1 cellular context compared by ENCODE assay signal in genomic region chr19:52170863-52171320, GRCh38.
TF ChIP-seq lines count a peak whose summit lies in the region.

No MANE protein-coding gene starts in this region.

TF ChIP-seq in K562, 482 proteins besides CTCF, POLR2A, EP300 and RAD21 (continued from another document):
- TF ChIP-seq, protein P1, sequence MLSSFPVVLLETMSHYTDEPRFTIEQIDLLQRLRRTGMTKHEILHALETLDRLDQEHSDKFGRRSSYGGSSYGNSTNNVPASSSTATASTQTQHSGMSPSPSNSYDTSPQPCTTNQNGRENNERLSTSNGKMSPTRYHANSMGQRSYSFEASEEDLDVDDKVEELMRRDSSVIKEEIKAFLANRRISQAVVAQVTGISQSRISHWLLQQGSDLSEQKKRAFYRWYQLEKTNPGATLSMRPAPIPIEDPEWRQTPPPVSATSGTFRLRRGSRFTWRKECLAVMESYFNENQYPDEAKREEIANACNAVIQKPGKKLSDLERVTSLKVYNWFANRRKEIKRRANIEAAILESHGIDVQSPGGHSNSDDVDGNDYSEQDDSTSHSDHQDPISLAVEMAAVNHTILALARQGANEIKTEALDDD (IDR thresholded peaks at IDR 0.05): no peak
- TF ChIP-seq ZBTB33 (CRISPR knock-in tag; IDR thresholded peaks at IDR 0.05) (no peak), SP1 (CRISPR knock-in tag; IDR thresholded peaks at IDR 0.05) (no peak), ZNF253 (CRISPR knock-in tag; conservative IDR thresholded peaks at IDR 0.05) (no peak), PRPF4 (IDR thresholded peaks at IDR 0.05; ENCODE audit: insufficient read depth, low read depth, low read length, poor library complexity, severe bottlenecking) (no peak), CBFA2T2 (conservative IDR thresholded peaks at IDR 0.05) (no peak), RBBP5 (IDR thresholded peaks at IDR 0.05; ENCODE audit: borderline replicate concordance, insufficient read depth, low read length, poor library complexity, severe bottlenecking) (no peak), RBM39 (optimal IDR thresholded peaks at IDR 0.05; ENCODE audit: low read depth, low read length) (no peak), TGIF2 (CRISPR knock-in tag; IDR thresholded peaks at IDR 0.05) (no peak), SMAD2 (IDR thresholded peaks at IDR 0.05; ENCODE audit: low read depth, low read length) (no peak), ZNF24 (IDR thresholded peaks at IDR 0.05) (no peak)
- TF ChIP-seq, protein P2, sequence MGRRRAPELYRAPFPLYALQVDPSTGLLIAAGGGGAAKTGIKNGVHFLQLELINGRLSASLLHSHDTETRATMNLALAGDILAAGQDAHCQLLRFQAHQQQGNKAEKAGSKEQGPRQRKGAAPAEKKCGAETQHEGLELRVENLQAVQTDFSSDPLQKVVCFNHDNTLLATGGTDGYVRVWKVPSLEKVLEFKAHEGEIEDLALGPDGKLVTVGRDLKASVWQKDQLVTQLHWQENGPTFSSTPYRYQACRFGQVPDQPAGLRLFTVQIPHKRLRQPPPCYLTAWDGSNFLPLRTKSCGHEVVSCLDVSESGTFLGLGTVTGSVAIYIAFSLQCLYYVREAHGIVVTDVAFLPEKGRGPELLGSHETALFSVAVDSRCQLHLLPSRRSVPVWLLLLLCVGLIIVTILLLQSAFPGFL (CRISPR knock-in tag; IDR thresholded peaks at IDR 0.05): no peak
